Comparison of ENCODE assay signal across 14 cellular contexts in the genomic region with DNA sequence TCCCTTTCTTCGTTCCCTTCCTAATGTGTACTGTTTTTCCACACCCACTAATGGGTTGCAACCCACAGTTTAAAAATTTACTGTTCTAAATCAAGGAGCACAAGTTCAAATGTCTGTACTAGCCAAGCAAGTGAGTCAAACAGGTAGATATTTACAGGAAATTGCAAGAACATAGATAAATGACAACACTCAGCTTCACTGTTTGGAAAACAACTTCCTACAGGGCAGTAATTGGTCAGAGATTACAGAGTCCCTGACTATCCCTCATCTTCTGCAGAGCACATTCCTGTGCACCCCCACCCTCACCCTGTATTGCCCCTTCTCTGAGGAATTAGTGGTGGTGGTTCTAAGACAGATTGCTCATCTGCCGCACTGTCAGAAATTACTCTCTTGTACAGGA. TPM values are rescaled to one million over a fixed set of nuclear protein-coding genes. Genes with fewer than 3 reads are reported as not detected.
A peak's percentile ranks its signal among the peaks of the same experiment; 100 is the strongest.
DNase-seq lines count a peak whose midpoint lies in the region; ATAC-seq and TF ChIP-seq lines count a peak whose summit lies in the region.
"Had no signal": no experiment of that assay in that cellular context is flagged by ENCODE, and none has a peak within 500 bp of the region (broad histone marks: within the 10 kb centered on the region; RNA-seq: fewer than 3 reads in every experiment).

No MANE protein-coding gene starts in this region.

- H3K27me3 ChIP-seq in esophagus muscularis mucosa, result no peaks in the 10 kb centered on the region
- H3K27me3 ChIP-seq: SJSA1 had no signal

- peak overlapping the region; percentile 66 to 77 (median 67) for H3K4me3 ChIP-seq in esophagus muscularis mucosa
- H3K4me3 ChIP-seq: SJSA1 had no signal

- peaks cover 6 to 29% (median 27%) of the 10 kb centered on the region in 4 donors for H3K4me1 ChIP-seq in esophagus muscularis mucosa
- H3K4me1 ChIP-seq: SJSA1 had no signal

- intact Hi-C loops in esophagus muscularis mucosa (cut with DNase I), result no loop called here

- peaks cover 35% of the 10 kb centered on the region for H3K36me3 Mint-ChIP-seq in nephron progenitor cell (ENCODE audit: low read depth)
- H3K36me3 Mint-ChIP-seq in type B pancreatic cell, result peaks cover 3% of the 10 kb centered on the region

- TF ChIP-seq CTCF in esophagus muscularis mucosa (IDR thresholded peaks at IDR 0.05) (no peak), nephron progenitor cell (IDR thresholded peaks at IDR 0.05) (no peak), type B pancreatic cell (conservative IDR thresholded peaks at IDR 0.05) (no peak)

- H3K4me3 Mint-ChIP-seq in nephron progenitor cell (peak overlapping the region; percentile 83), type B pancreatic cell (peak overlapping the region; percentile 86)
- H3K4me3 Mint-ChIP-seq: activated B cell treated with CpG ODN at 0.5 μM for 24 hours had no signal

- no peak for ATAC-seq in HG02870 (IDR thresholded peaks at IDR 0.05; ENCODE audit: unreplicated experiment)

- DNase-seq in NCI-H82 (lab: John Stamatoyannopoulos, UW), result peak; percentile 36
- DNase-seq in NCI-H82 treated with DMSO at 0.1 percent for 48 hours (lab: John Stamatoyannopoulos, UW; ENCODE audit: unreplicated experiment), result no peak
- DNase-seq in esophagus muscularis mucosa (ENCODE audit: extremely low spot score), result no peak
- DNase-seq in nephron progenitor cell, result no peak
- no peak for DNase-seq in type B pancreatic cell (ENCODE audit: extremely low spot score, unreplicated experiment)
- no peak for DNase-seq in NCI-H1417 (lab: John Stamatoyannopoulos, UW)
- no peak for DNase-seq in HEK293T (ENCODE audit: extremely low spot score)
- DNase-seq: activated B cell treated with CpG ODN at 0.5 μM for 24 hours, Kasumi-1, midbrain, NCI-H1930 had no signal

- peaks cover 0 to 32% (median 17%) of the 10 kb centered on the region in 4 donors for H3K36me3 ChIP-seq in esophagus muscularis mucosa
- H3K36me3 ChIP-seq: SJSA1 had no signal

- peaks cover 65% of the 10 kb centered on the region for H3K4me1 Mint-ChIP-seq in nephron progenitor cell
- H3K4me1 Mint-ChIP-seq in type B pancreatic cell (ENCODE audit: unreplicated experiment), result peaks cover 40% of the 10 kb centered on the region
- H3K4me1 Mint-ChIP-seq: activated B cell treated with CpG ODN at 0.5 μM for 24 hours had no signal

- no peaks in the 10 kb centered on the region for H3K9me3 ChIP-seq in esophagus muscularis mucosa
- H3K9me3 ChIP-seq: SJSA1 had no signal

- peak overlapping the region; percentile 97 for H3K27ac Mint-ChIP-seq in nephron progenitor cell
- H3K27ac Mint-ChIP-seq in type B pancreatic cell, result peak overlapping the region; percentile 91
- H3K27ac Mint-ChIP-seq: activated B cell treated with CpG ODN at 0.5 μM for 24 hours had no signal

- H3K27me3 Mint-ChIP-seq in nephron progenitor cell (ENCODE audit: low read depth, poor library complexity) (no peaks in the 10 kb centered on the region), type B pancreatic cell (no peaks in the 10 kb centered on the region)

- no peak for TF ChIP-seq EP300 in esophagus muscularis mucosa (IDR thresholded peaks at IDR 0.05)

- peak overlapping the region; percentile 86 to 94 (median 88) for H3K27ac ChIP-seq in esophagus muscularis mucosa (replicated peaks in 1 of 4)
- H3K27ac ChIP-seq: 22Rv1, SJSA1 had no signal

- H3K9me3 Mint-ChIP-seq in nephron progenitor cell, result no peaks in the 10 kb centered on the region
- no peaks in the 10 kb centered on the region for H3K9me3 Mint-ChIP-seq in type B pancreatic cell
- H3K9me3 Mint-ChIP-seq: activated B cell treated with CpG ODN at 0.5 μM for 24 hours had no signal

- POLR2A ChIA-PET in HEK293T (lab: Yijun Ruan, JAX), result no interaction called here

- WGBS in esophagus muscularis mucosa, result 40% methylated on average over 2 of the region's 2 CpGs

- TF ChIP-seq POLR2A in esophagus muscularis mucosa (IDR thresholded peaks at IDR 0.05; ENCODE audit: low read depth), result no peak

- CTCF ChIA-PET in HEK293T (lab: Yijun Ruan, JAX), result interaction anchor here (1.4 to 1.5 kb wide), 2 partner anchors 31 to 42 kb away, joined by 3 to 5 read pairs; no protein-coding TSS in a partner anchor

TF ChIP-seq in HEK293T, 16 proteins besides CTCF, POLR2A, EP300 and RAD21:
- TF ChIP-seq, protein P1, sequence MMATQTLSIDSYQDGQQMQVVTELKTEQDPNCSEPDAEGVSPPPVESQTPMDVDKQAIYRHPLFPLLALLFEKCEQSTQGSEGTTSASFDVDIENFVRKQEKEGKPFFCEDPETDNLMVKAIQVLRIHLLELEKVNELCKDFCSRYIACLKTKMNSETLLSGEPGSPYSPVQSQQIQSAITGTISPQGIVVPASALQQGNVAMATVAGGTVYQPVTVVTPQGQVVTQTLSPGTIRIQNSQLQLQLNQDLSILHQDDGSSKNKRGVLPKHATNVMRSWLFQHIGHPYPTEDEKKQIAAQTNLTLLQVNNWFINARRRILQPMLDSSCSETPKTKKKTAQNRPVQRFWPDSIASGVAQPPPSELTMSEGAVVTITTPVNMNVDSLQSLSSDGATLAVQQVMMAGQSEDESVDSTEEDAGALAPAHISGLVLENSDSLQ (IDR thresholded peaks at IDR 0.05), result no peak
- no peak for TF ChIP-seq ZNF384 (IDR thresholded peaks at IDR 0.05)
- TF ChIP-seq CTBP1 (IDR thresholded peaks at IDR 0.05; ENCODE audit: borderline replicate concordance), result no peak
- TF ChIP-seq TARDBP (IDR thresholded peaks at IDR 0.05), result no peak
- no peak for TF ChIP-seq BHLHE40 (IDR thresholded peaks at IDR 0.05; ENCODE audit: borderline replicate concordance)
- no peak for TF ChIP-seq ARNT (IDR thresholded peaks at IDR 0.05)
- TF ChIP-seq SUZ12 (IDR thresholded peaks at IDR 0.05), result no peak
- TF ChIP-seq FOXK2 (IDR thresholded peaks at IDR 0.05), result no peak
- TF ChIP-seq SP1 (IDR thresholded peaks at IDR 0.05), result no peak
- no peak for TF ChIP-seq LEF1 (IDR thresholded peaks at IDR 0.05; ENCODE audit: borderline replicate concordance)
- no peak for TF ChIP-seq HDGF (IDR thresholded peaks at IDR 0.05; ENCODE audit: borderline replicate concordance)
- TF ChIP-seq ELF4 (IDR thresholded peaks at IDR 0.05), result no peak
- no peak for TF ChIP-seq FOXM1 (IDR thresholded peaks at IDR 0.05; ENCODE audit: borderline replicate concordance)
- TF ChIP-seq FOXA1 (IDR thresholded peaks at IDR 0.05), result no peak
- TF ChIP-seq L3MBTL2 (conservative IDR thresholded peaks at IDR 0.05), result no peak

RNA-seq across cellular contexts. Expression of a gene that starts 1.9 kb away (rescaled TPM):
- total RNA-seq in esophagus muscularis mucosa, result 100 to 1,000 TPM; 290 to 585 (median 569) TPM
- total RNA-seq in type B pancreatic cell (ENCODE audit: low replicate concordance), result 58.5 and 74.7 TPM in 2 replicates
- total RNA-seq: activated B cell treated with CpG ODN at 0.5 μM for 24 hours, SJSA1 had no signal

RNA-seq across cellular contexts. Expression of a gene that starts 31.9 kb away (rescaled TPM):
- total RNA-seq in esophagus muscularis mucosa, result 10 to 100 TPM; 15.8 to 40.3 (median 32.8) TPM
- 29.9 and 65.1 TPM in 2 replicates for total RNA-seq in type B pancreatic cell (ENCODE audit: low replicate concordance)

RNA-seq across cellular contexts. Expression of a gene that starts 50.3 kb away (rescaled TPM):
- total RNA-seq in esophagus muscularis mucosa, result 1 to 10 TPM in 2 of 4 donors, under 1 TPM in 2; 0.50 to 2.5 (median 1.0) TPM
- 0.38 and 0.48 TPM in 2 replicates for total RNA-seq in type B pancreatic cell (ENCODE audit: low replicate concordance)
- total RNA-seq: activated B cell treated with CpG ODN at 0.5 μM for 24 hours, SJSA1 had no signal

RNA-seq across cellular contexts. Expression of a gene that starts 58.2 kb away (rescaled TPM):
- 10 to 100 TPM in 3 of 4 donors, 1 to 10 TPM in 1; 8.3 to 18.1 (median 14.7) TPM for total RNA-seq in esophagus muscularis mucosa
- total RNA-seq in type B pancreatic cell (ENCODE audit: low replicate concordance), result 16.9 and 20.7 TPM in 2 replicates
